Comparison of ENCODE assay signal across 1 cellular context in genomic region chr19:11925584-11926187, GRCh38.
TF ChIP-seq lines count a peak whose summit lies in the region.

No MANE protein-coding gene starts in this region.

TF ChIP-seq in GM12878, 131 proteins besides CTCF, POLR2A, EP300 and RAD21:
- 0 out of 4 replicates have a peak, but pooled peaks of 1 of the 2 experiments have one; percentile 13 for TF ChIP-seq IKZF2 (IDR thresholded peaks at IDR 0.05)
- 0 out of 2 replicates have a peak, but pooled peaks have one; percentile 9 for TF ChIP-seq NBN (IDR thresholded peaks at IDR 0.05)
- TF ChIP-seq POLR2AphosphoS5 (IDR thresholded peaks at IDR 0.05; ENCODE audit: low read length) = 0 out of 2 replicates have a peak, but pooled peaks have one; percentile 27
- TF ChIP-seq MTA2 (IDR thresholded peaks at IDR 0.05; ENCODE audit: low read depth) = peak; percentile 28; the same call in 1 of the 2 replicates
- TF ChIP-seq, protein P1, sequence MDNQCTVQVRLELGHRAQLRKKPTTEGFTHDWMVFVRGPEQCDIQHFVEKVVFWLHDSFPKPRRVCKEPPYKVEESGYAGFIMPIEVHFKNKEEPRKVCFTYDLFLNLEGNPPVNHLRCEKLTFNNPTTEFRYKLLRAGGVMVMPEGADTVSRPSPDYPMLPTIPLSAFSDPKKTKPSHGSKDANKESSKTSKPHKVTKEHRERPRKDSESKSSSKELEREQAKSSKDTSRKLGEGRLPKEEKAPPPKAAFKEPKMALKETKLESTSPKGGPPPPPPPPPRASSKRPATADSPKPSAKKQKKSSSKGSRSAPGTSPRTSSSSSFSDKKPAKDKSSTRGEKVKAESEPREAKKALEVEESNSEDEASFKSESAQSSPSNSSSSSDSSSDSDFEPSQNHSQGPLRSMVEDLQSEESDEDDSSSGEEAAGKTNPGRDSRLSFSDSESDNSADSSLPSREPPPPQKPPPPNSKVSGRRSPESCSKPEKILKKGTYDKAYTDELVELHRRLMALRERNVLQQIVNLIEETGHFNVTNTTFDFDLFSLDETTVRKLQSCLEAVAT (IDR thresholded peaks at IDR 0.05) = peak; percentile 37; the same call in 1 of the 2 replicates
